ENCODE assay signal across 8 cellular contexts in genomic region chr5:115246361-115246991, GRCh38. TPM values are rescaled to one million over a fixed set of nuclear protein-coding genes. Genes with fewer than 3 reads are reported as not detected.
DNase-seq lines count a peak whose midpoint lies in the region; ATAC-seq and TF ChIP-seq lines count a peak whose summit lies in the region.

No MANE protein-coding gene starts in this region.

- TF ChIP-seq CTCF in GM23338 (conservative IDR thresholded peaks at IDR 0.05; ENCODE audit: low read depth in 2 of 2) (peak; percentile 67 to 86), WI38 (IDR thresholded peaks at IDR 0.05; ENCODE audit: low read depth, low read length) (peak; percentile 30; the same call in 1 of the 2 replicates), left ventricle myocardium inferior (IDR thresholded peaks at IDR 0.05; ENCODE audit: borderline replicate concordance) (peak; percentile 75)

- H3K79me2 ChIP-seq in GM23338 (replicated peaks; ENCODE audit: insufficient read depth): peaks cover 21% of the 10 kb centered on the region

- H3K9me3 ChIP-seq in left ventricle myocardium inferior (replicated peaks): no peaks in the 10 kb centered on the region

- no peak overlapping the region for H3K4me3 ChIP-seq in GM23338
- H3K4me3 ChIP-seq in WI38 (ENCODE audit: low read depth, low read length): no peak overlapping the region
- no peak overlapping the region for H3K4me3 ChIP-seq in left ventricle myocardium inferior

- H3K4me1 ChIP-seq in GM23338 (ENCODE audit: insufficient read depth) (no peaks in the 10 kb centered on the region), left ventricle myocardium inferior (peaks cover 25% of the 10 kb centered on the region)

- no peak overlapping the region for H3K27ac Mint-ChIP-seq in GM23338
- H3K27ac Mint-ChIP-seq in stimulated activated naive CD8-positive, alpha-beta T cell treated with anti-CD3 and anti-CD28 coated beads, Interleukin-15, amount 100 ng/mL, for 72 hours: no peak overlapping the region

- DNase-seq in NCI-H2107 treated with DMSO at 0.1 percent for 48 hours (lab: John Stamatoyannopoulos, UW; ENCODE audit: unreplicated experiment) (peak; percentile 11), NCI-H2107 (lab: John Stamatoyannopoulos, UW) (no peak), GM23338 (ENCODE audit: low spot score) (peak; percentile 75), NCI-H1092 (lab: John Stamatoyannopoulos, UW) (peak; percentile 0), left ventricle myocardium inferior (no peak), sciatic nerve (ENCODE audit: low spot score) (no peak)
- no peak for DNase-seq in stimulated activated naive CD8-positive, alpha-beta T cell treated with anti-CD3 and anti-CD28 coated beads, Interleukin-15, amount 100 ng/mL, for 72 hours

- peaks cover 2% of the 10 kb centered on the region for H3K27me3 Mint-ChIP-seq in GM23338 (ENCODE audit: insufficient read depth, low read depth, poor library complexity)
- H3K27me3 Mint-ChIP-seq in stimulated activated naive CD8-positive, alpha-beta T cell treated with anti-CD3 and anti-CD28 coated beads, Interleukin-15, amount 100 ng/mL, for 72 hours: no peaks in the 10 kb centered on the region

- H3F3A ChIP-seq in GM23338 (replicated peaks; ENCODE audit: low read depth): no peaks in the 10 kb centered on the region

- no peak overlapping the region for H3K4me3 Mint-ChIP-seq in GM23338
- no peak overlapping the region for H3K4me3 Mint-ChIP-seq in stimulated activated naive CD8-positive, alpha-beta T cell treated with anti-CD3 and anti-CD28 coated beads, Interleukin-15, amount 100 ng/mL, for 72 hours

- no peaks in the 10 kb centered on the region for H3K9me2 ChIP-seq in GM23338 (ENCODE audit: insufficient read depth)

- no peak overlapping the region for H2AFZ ChIP-seq in GM23338

- H3K36me3 ChIP-seq in GM23338 (ENCODE audit: insufficient read depth) (no peaks in the 10 kb centered on the region), left ventricle myocardium inferior (no peaks in the 10 kb centered on the region)

- ATAC-seq in GM23338: peak; percentile 69; the same call in 2 of the 3 replicates
- peak; percentile 63 for ATAC-seq in stimulated activated naive CD8-positive, alpha-beta T cell treated with anti-CD3 and anti-CD28 coated beads, Interleukin-15, amount 100 ng/mL, for 72 hours
- no peak for ATAC-seq in sciatic nerve

- no peaks in the 10 kb centered on the region for H3K4me1 Mint-ChIP-seq in GM23338
- H3K4me1 Mint-ChIP-seq in stimulated activated naive CD8-positive, alpha-beta T cell treated with anti-CD3 and anti-CD28 coated beads, Interleukin-15, amount 100 ng/mL, for 72 hours: peaks cover 16% of the 10 kb centered on the region

- H3K9me3 Mint-ChIP-seq in GM23338: no peaks in the 10 kb centered on the region
- H3K9me3 Mint-ChIP-seq in stimulated activated naive CD8-positive, alpha-beta T cell treated with anti-CD3 and anti-CD28 coated beads, Interleukin-15, amount 100 ng/mL, for 72 hours: no peaks in the 10 kb centered on the region

- H3K27me3 ChIP-seq in GM23338 (ENCODE audit: insufficient read depth) (no peaks in the 10 kb centered on the region), left ventricle myocardium inferior (ENCODE audit: low read depth) (no peaks in the 10 kb centered on the region)

- peaks cover 11% of the 10 kb centered on the region; the same call in 2 of the 3 replicates for H3K36me3 Mint-ChIP-seq in GM23338 (ENCODE audit: low read depth)

- intact Hi-C loops in left ventricle myocardium inferior (cut with micrococcal nuclease): loop anchor here (5.0 kb wide), 1 partner anchor 149 kb away; no protein-coding TSS in a partner anchor
- intact Hi-C loops in sciatic nerve (cut with DNase I): no loop called here

- H3K27ac ChIP-seq in GM23338 (ENCODE audit: low read depth): no peak overlapping the region
- H3K27ac ChIP-seq in left ventricle myocardium inferior (replicated peaks): no peak overlapping the region

- no peaks in the 10 kb centered on the region; the same call in 1 of the 2 replicates for H4K20me1 ChIP-seq in GM23338 (replicated peaks; ENCODE audit: insufficient read depth)

- H3K4me2 ChIP-seq in GM23338: no peak overlapping the region

TF ChIP-seq in GM23338, 12 proteins besides CTCF, POLR2A, EP300 and RAD21 (continues in another document):
- TF ChIP-seq ETS1 (IDR thresholded peaks at IDR 0.05) (no peak), ZNF462 (CRISPR knock-in tag; IDR thresholded peaks at IDR 0.05) (no peak), EZH2 (IDR thresholded peaks at IDR 0.05; ENCODE audit: low read depth, unreplicated experiment) (no peak), POLR2AphosphoS5 (IDR thresholded peaks at IDR 0.05; ENCODE audit: low read depth) (no peak), NANOG (IDR thresholded peaks at IDR 0.05; ENCODE audit: borderline replicate concordance) (no peak)

RNA-seq across cellular contexts. Expression of gene PGGT1B, which starts 16.2 kb away (rescaled TPM):
- 12.9 and 13.0 TPM in 2 replicates for total RNA-seq in GM23338 (2014; rRNA removed; shearing (Covaris generic))
- 6.4 and 8.6 TPM in 2 replicates for polyA plus RNA-seq in GM23338 (2016; fragmentation: Nextera tagmentation; extraction: Ambion mirVana)
- total RNA-seq in left ventricle myocardium inferior: 23.8 TPM
- 44.2 TPM for total RNA-seq in sciatic nerve

RNA-seq across cellular contexts. Expression of gene CCDC112, which starts 50.0 kb away (rescaled TPM):
- 12.2 and 18.1 TPM in 2 replicates for total RNA-seq in GM23338 (2014; rRNA removed; shearing (Covaris generic))
- 38.7 and 48.2 TPM in 2 replicates for polyA plus RNA-seq in GM23338 (2016; fragmentation: Nextera tagmentation; extraction: Ambion mirVana)
- 5.3 TPM for total RNA-seq in left ventricle myocardium inferior
- 8.9 TPM for total RNA-seq in sciatic nerve

Comparison
In these comparisons a context has a peak if more than half of its experiments do, and no peak if none do; other contexts are left out.
1. DNase-seq: peak in NCI-H2107 treated with DMSO at 0.1 percent for 48 hours (single experiment), GM23338 (single experiment) and NCI-H1092 (single experiment); none in NCI-H2107 (single experiment), left ventricle myocardium inferior (single experiment), stimulated activated naive CD8-positive, alpha-beta T cell treated with anti-CD3 and anti-CD28 coated beads, Interleukin-15, amount 100 ng/mL, for 72 hours (0 of 2) and sciatic nerve (single experiment).
2. Peak in every context shown above with its lines, with median percentiles within 50 percentile points of each other: CTCF ChIP-seq.